ENCODE assay signal across 8 cellular contexts in genomic region chr10:22003111-22003963, GRCh38. TPM values are rescaled to one million over a fixed set of nuclear protein-coding genes. Genes with fewer than 3 reads are reported as not detected.
DNase-seq lines count a peak whose midpoint lies in the region; ATAC-seq lines count a peak whose summit lies in the region.

Gene DNAJC1, minus strand, starts transcription at chr10:22003730. Its CDS starts 296 bp downstream, at chr10:22003434.

- H3K4me1 Mint-ChIP-seq in IgD-negative memory B cell, result peaks cover 23 to 34% (median 24%) of the 10 kb centered on the region in 3 donors

- H3K9me3 ChIP-seq in mononuclear cell (ENCODE audit: low read depth, low read length), result no peaks in the 10 kb centered on the region

- H3K9me3 Mint-ChIP-seq in IgD-negative memory B cell, result peaks cover 0 to 2% (median 0%) of the 10 kb centered on the region in 3 donors

- H3K27me3 ChIP-seq in mononuclear cell (ENCODE audit: insufficient read depth, low read length), result peaks cover 4% of the 10 kb centered on the region

- H3K27ac Mint-ChIP-seq in IgD-negative memory B cell, result peak within 1 kb of the TSS; percentile 96 to 98 (median 97)

- DNase-seq in DMS114 treated with DMSO at 0.1 percent for 48 hours (lab: John Stamatoyannopoulos, UW; ENCODE audit: unreplicated experiment) (peak; percentile 89), OCI-M1 (lab: John Stamatoyannopoulos, UW) (peak; percentile 98), activated T-cell treated with anti-CD3 and anti-CD28 coated beads for 24 hours (ENCODE audit: low read depth) (peak; percentile 98), epidermal melanocyte (ENCODE audit: insufficient read length, low spot score) (peak; percentile 88)
- DNase-seq in stimulated activated CD8-positive, alpha-beta memory T cell treated with anti-CD3 and anti-CD28 coated beads, Interleukin-4, amount 100 ng/mL, for 1 hour (ENCODE audit: low read depth in 2 of 2, low spot score in 1 of 2), result peak; percentile 99

- H3K4me1 ChIP-seq in mononuclear cell (ENCODE audit: insufficient read depth, low read length), result peaks cover 34% of the 10 kb centered on the region

- H3K36me3 Mint-ChIP-seq in IgD-negative memory B cell, result peaks cover 2% of the 10 kb centered on the region

- H3K27me3 Mint-ChIP-seq in IgD-negative memory B cell, result peaks cover 2% of the 10 kb centered on the region

- peak within 1 kb of the TSS; percentile 72 for H3K4me3 ChIP-seq in mononuclear cell (ENCODE audit: low read length)

- H3K4me3 Mint-ChIP-seq in IgD-negative memory B cell, result peak within 1 kb of the TSS; percentile 88 to 99 (median 97)

- ATAC-seq in GM21529 (IDR thresholded peaks at IDR 0.05; ENCODE audit: unreplicated experiment), result peak; percentile 94

RNA-seq across cellular contexts. Expression of gene DNAJC1, which starts in this region (rescaled TPM):
- 17.9 TPM for polyA plus RNA-seq in IgD-negative memory B cell
- total RNA-seq in mononuclear cell, result 50.1 TPM

Comparison
In these comparisons a context has a peak if more than half of its experiments do, and no peak if none do; other contexts are left out.
1. Peak in every context shown above with its lines: DNase-seq, ATAC-seq and H3K4me3 ChIP-seq.